11 cellular contexts compared by ENCODE assay signal in genomic region chr10:68870545-68871104, GRCh38. TPM values are rescaled to one million over a fixed set of nuclear protein-coding genes. Genes with fewer than 3 reads are reported as not detected.
DNase-seq lines count a peak whose midpoint lies in the region; ATAC-seq and TF ChIP-seq lines count a peak whose summit lies in the region.
"Had no signal": no experiment of that assay in that cellular context is flagged by ENCODE, and none has a peak within 500 bp of the region (broad histone marks: within the 10 kb centered on the region; RNA-seq: fewer than 3 reads in every experiment).

No MANE protein-coding gene starts in this region.

- no peaks in the 10 kb centered on the region for H3K27me3 Mint-ChIP-seq in CD8-positive, alpha-beta T cell (ENCODE audit: low read depth)
- no peaks in the 10 kb centered on the region for H3K27me3 Mint-ChIP-seq in osteocyte (ENCODE audit: unreplicated experiment)

- TF ChIP-seq RAD21 in IMR-90 (IDR thresholded peaks at IDR 0.05; ENCODE audit: low read length): no peak

- CTCF ChIA-PET in CD8-positive, alpha-beta T cell (lab: Charles Lee): no interaction called here
- CTCF ChIA-PET in IMR-90 (lab: Yijun Ruan, JAX): interaction anchor here (0.6 kb wide), 1 partner anchor 11 kb away, joined by 3 read pairs; no protein-coding TSS in a partner anchor

- no peak overlapping the region for H2BK5ac ChIP-seq in IMR-90 (ENCODE audit: low read depth, low read length, poor library complexity, severe bottlenecking)

- DNase-seq in CD8-positive, alpha-beta T cell: no peak
- no peak for DNase-seq in IMR-90
- DNase-seq in dedifferentiated amniotic fluid mesenchymal stem cell (ENCODE audit: extremely low spot score): peak; percentile 3
- DNase-seq in osteocyte (ENCODE audit: extremely low spot score, unreplicated experiment): no peak
- DNase-seq in transverse colon: no peak
- no peak for DNase-seq in stimulated activated naive CD4-positive, alpha-beta T cell treated with Interleukin-2 at 50 U/mL for 16 hours (lab: John Stamatoyannopoulos, UW)
- no peak for DNase-seq in NCI-H2196 treated with DMSO at 0.1 percent for 48 hours (lab: John Stamatoyannopoulos, UW; ENCODE audit: unreplicated experiment)
- DNase-seq: kidney, RPMI8226 had no signal

- no peak overlapping the region for H3K9ac ChIP-seq in IMR-90 (ENCODE audit: low read depth, low read length)

- H3K56ac ChIP-seq in IMR-90 (ENCODE audit: extremely low read depth, insufficient read depth, low read length): no peak overlapping the region

- H3K79me1 ChIP-seq in IMR-90 (ENCODE audit: low read depth in 1 of 2, low read length in 2 of 2): no peaks in the 10 kb centered on the region

- H4K8ac ChIP-seq in IMR-90 (ENCODE audit: low read depth in 2 of 2, low read length in 2 of 2): no peak overlapping the region

- no peak overlapping the region for H3K4me3 ChIP-seq in CD8-positive, alpha-beta T cell (ENCODE audit: low read depth, low read length)
- no peak overlapping the region for H3K4me3 ChIP-seq in IMR-90 (ENCODE audit: insufficient read depth, low read depth, low read length)
- H3K4me3 ChIP-seq in transverse colon: no peak overlapping the region
- H3K4me3 ChIP-seq: ascending aorta had no signal

- no peaks in the 10 kb centered on the region; the same call in 1 of the 2 replicates for H3K9me1 ChIP-seq in IMR-90 (ENCODE audit: insufficient read depth, low read length)

- no peak overlapping the region for H2AK9ac ChIP-seq in IMR-90 (replicated peaks; ENCODE audit: low read depth, low read length, poor library complexity)

- no peak for TF ChIP-seq CTCF in CD8-positive, alpha-beta T cell (IDR thresholded peaks at IDR 0.05)
- TF ChIP-seq CTCF in IMR-90 (conservative IDR thresholded peaks at IDR 0.05; ENCODE audit: low read depth, low read length) (no peak), osteocyte (IDR thresholded peaks at IDR 0.05) (no peak), transverse colon (IDR thresholded peaks at IDR 0.05) (no peak)

- H2AK5ac ChIP-seq in IMR-90 (ENCODE audit: low read depth, low read length): no peak overlapping the region

- H3K4me3 Mint-ChIP-seq in CD8-positive, alpha-beta T cell: no peak overlapping the region
- no peak overlapping the region for H3K4me3 Mint-ChIP-seq in osteocyte (ENCODE audit: unreplicated experiment)

- no peak overlapping the region for H3K18ac ChIP-seq in IMR-90 (ENCODE audit: low read depth, low read length)

- ATAC-seq in CD8-positive, alpha-beta T cell: peak; percentile 79
- ATAC-seq in IMR-90 (ENCODE audit: low read depth) (0 out of 2 replicates have a peak, but pooled peaks have one; percentile 13), GM19455 (IDR thresholded peaks at IDR 0.05; ENCODE audit: unreplicated experiment) (no peak)

- no peak overlapping the region for H2BK20ac ChIP-seq in IMR-90 (ENCODE audit: low read depth, low read length)

- intact Hi-C loops in CD8-positive, alpha-beta T cell (cut with DNase I, micrococcal nuclease): no loop called here
- intact Hi-C loops in IMR-90 (cut with micrococcal nuclease) (no loop called here), transverse colon (cut with DNase I; ENCODE audit: low total_unique reads) (no loop called here)

- POLR2A ChIA-PET in CD8-positive, alpha-beta T cell (lab: Charles Lee): no interaction called here
- POLR2A ChIA-PET in IMR-90 (lab: Charles Lee; ENCODE audit: unreplicated experiment): no interaction called here

- no peak overlapping the region for H3K27ac Mint-ChIP-seq in CD8-positive, alpha-beta T cell
- H3K27ac Mint-ChIP-seq in osteocyte (ENCODE audit: unreplicated experiment): peak overlapping the region; percentile 89

- in situ Hi-C loops in IMR-90 (cut with MboI; ENCODE audit: low sequenced_read_pairs): no loop called here
- in situ Hi-C loops in transverse colon (cut with MboI; ENCODE audit: low pct_ligation_motif_present in 1 of 4, low pct_unique_long_range_greater_than_20kb in 1 of 4, low sequenced_read_pairs in 3 of 4): no loop called here

- no TSS peak for BruUV-seq in IMR-90 (replicated peaks; lab: Mats Ljungman, UMichigan)

- H3K4me1 Mint-ChIP-seq in CD8-positive, alpha-beta T cell (ENCODE audit: low read depth): peaks cover 5% of the 10 kb centered on the region
- peaks cover 28% of the 10 kb centered on the region for H3K4me1 Mint-ChIP-seq in osteocyte (ENCODE audit: unreplicated experiment)

- no peak for TF ChIP-seq EP300 in transverse colon (IDR thresholded peaks at IDR 0.05; ENCODE audit: low read depth)

- H4K91ac ChIP-seq in IMR-90 (ENCODE audit: insufficient read depth, low read depth, low read length): no peak overlapping the region

- no peak overlapping the region for H2BK15ac ChIP-seq in IMR-90 (ENCODE audit: low read depth, low read length)

- no peaks in the 10 kb centered on the region for H3K4me1 ChIP-seq in CD8-positive, alpha-beta T cell (ENCODE audit: insufficient read depth, low read length)
- H3K4me1 ChIP-seq in IMR-90 (ENCODE audit: control insufficient read depth, insufficient read depth, low read length) (peaks cover 4% of the 10 kb centered on the region), transverse colon (peaks cover 0 to 14% (median 5%) of the 10 kb centered on the region in 4 donors)
- H3K4me1 ChIP-seq: ascending aorta had no signal

- H2AFZ ChIP-seq in IMR-90 (replicated peaks; ENCODE audit: low read length, poor library complexity): no peak overlapping the region

- H3K4ac ChIP-seq in IMR-90 (ENCODE audit: low read depth, low read length): no peak overlapping the region

- H2BK120ac ChIP-seq in IMR-90 (ENCODE audit: low read depth, low read length): no peak overlapping the region

- H4K5ac ChIP-seq in IMR-90 (ENCODE audit: low read depth, low read length): no peak overlapping the region

- no peaks in the 10 kb centered on the region for H3K36me3 Mint-ChIP-seq in CD8-positive, alpha-beta T cell
- peaks cover 2% of the 10 kb centered on the region for H3K36me3 Mint-ChIP-seq in osteocyte (ENCODE audit: unreplicated experiment)

- H3K23ac ChIP-seq in IMR-90 (ENCODE audit: low read depth, low read length): no peak overlapping the region

- dilution Hi-C loops in IMR-90 (cut with HindIII; ENCODE audit: low sequenced_read_pairs, unreplicated experiment): no loop called here

- H3K27ac ChIP-seq in CD8-positive, alpha-beta T cell (ENCODE audit: low read depth, low read length): no peak overlapping the region
- H3K27ac ChIP-seq in IMR-90 (ENCODE audit: insufficient read depth, low read length): no peak overlapping the region
- H3K27ac ChIP-seq in transverse colon: peak overlapping the region in 2 of 4 donors; percentile 11 to 41
- H3K27ac ChIP-seq: ascending aorta had no signal

- H3K9me3 Mint-ChIP-seq in CD8-positive, alpha-beta T cell: peaks cover 3% of the 10 kb centered on the region
- H3K9me3 Mint-ChIP-seq in osteocyte (ENCODE audit: unreplicated experiment): peaks cover 6% of the 10 kb centered on the region

- H3K9me3 ChIP-seq in CD8-positive, alpha-beta T cell (ENCODE audit: low read length): no peaks in the 10 kb centered on the region
- H3K9me3 ChIP-seq in IMR-90 (ENCODE audit: control insufficient read depth, insufficient read depth, low read length) (peaks cover 3% of the 10 kb centered on the region), transverse colon (no peaks in the 10 kb centered on the region)
- H3K9me3 ChIP-seq: ascending aorta had no signal

- H3K4me2 ChIP-seq in IMR-90 (ENCODE audit: low read depth, low read length): no peak overlapping the region

- H4K20me1 ChIP-seq in IMR-90 (ENCODE audit: insufficient read depth, low read length): no peaks in the 10 kb centered on the region

- H3K14ac ChIP-seq in IMR-90 (replicated peaks; ENCODE audit: low read depth, low read length): no peak overlapping the region

- H3K27me3 ChIP-seq in CD8-positive, alpha-beta T cell (ENCODE audit: insufficient read depth, low read length): no peaks in the 10 kb centered on the region
- H3K27me3 ChIP-seq in IMR-90 (ENCODE audit: control insufficient read depth, insufficient read depth, low read length) (no peaks in the 10 kb centered on the region), transverse colon (no peaks in the 10 kb centered on the region)
- H3K27me3 ChIP-seq: ascending aorta had no signal

- WGBS in IMR-90 (ENCODE audit: extremely low coverage in 2 of 2, insufficient read length in 1 of 2), 2 experiments: no CpG with 5 or more reads among the region's 3 CpGs
- WGBS in transverse colon (ENCODE audit: low coverage in 1 of 2), 2 donors: 53 to 80% methylated on average over 1 to 3 of the region's 3 CpGs

- no peaks in the 10 kb centered on the region for H3K36me3 ChIP-seq in CD8-positive, alpha-beta T cell (ENCODE audit: insufficient read depth, low read length)
- H3K36me3 ChIP-seq in IMR-90 (ENCODE audit: control insufficient read depth, insufficient read depth, low read length) (no peaks in the 10 kb centered on the region), transverse colon (no peaks in the 10 kb centered on the region)
- H3K36me3 ChIP-seq: ascending aorta had no signal

- TF ChIP-seq POLR2A in IMR-90 (IDR thresholded peaks at IDR 0.05; ENCODE audit: low read depth, low read length) (no peak), transverse colon (IDR thresholded peaks at IDR 0.05) (no peak)

TF ChIP-seq in IMR-90, 13 proteins besides CTCF, POLR2A, EP300 and RAD21 (continues in another document):
- TF ChIP-seq NFE2L2 (IDR thresholded peaks at IDR 0.05; ENCODE audit: low read depth, low read length) (no peak), SMC3 (IDR thresholded peaks at IDR 0.05; ENCODE audit: low read depth, low read length) (no peak), BHLHE40 (IDR thresholded peaks at IDR 0.05; ENCODE audit: low read depth, low read length) (no peak)

RNA-seq across cellular contexts. Expression of gene DDX50, which starts 30.5 kb away (rescaled TPM):
- total RNA-seq in CD8-positive, alpha-beta T cell: 10 to 100 TPM; 49.4 to 56.3 TPM
- total RNA-seq in IMR-90 (2012; rRNA removed): 55.7 and 74.2 TPM in 2 replicates
- polyA plus RNA-seq in IMR-90 (2012; rRNA removed): 31.1 and 32.5 TPM in 2 replicates
- polyA plus RNA-seq in IMR-90 (2012; cell fraction: cytosol; rRNA removed): 8.7 and 14.3 TPM in 2 replicates
- polyA plus RNA-seq in IMR-90 (2012; cell fraction: nucleus; rRNA removed; ENCODE audit: low replicate concordance): 4.1 and 23.9 TPM in 2 replicates
- total RNA-seq in osteocyte: 37.6 and 41.4 TPM in 2 replicates
- total RNA-seq in transverse colon: 10 to 100 TPM in 3 of 4 donors, 1 to 10 TPM in 1; 8.2 to 42.0 (median 23.2) TPM

RNA-seq across cellular contexts. Expression of gene STOX1, which starts 43.3 kb away (rescaled TPM):
- total RNA-seq in CD8-positive, alpha-beta T cell: under 1 TPM in 1 of 2 experiments, not detected in 1; 0.11 TPM
- total RNA-seq in IMR-90 (2012; rRNA removed) (under 0.01 and 0.18 TPM in 2 replicates), osteocyte (1.3 and 1.6 TPM in 2 replicates), transverse colon (1 to 10 TPM in 3 of 4 donors, under 1 TPM in 1; 0.40 to 2.0 (median 1.4) TPM)
- polyA plus RNA-seq in IMR-90 (2012; rRNA removed): 0.03 TPM in 1 of 2 replicates, not detected in the other
- not detected in 2 replicates for polyA plus RNA-seq in IMR-90 (2012; cell fraction: cytosol; rRNA removed)
- 0.02 TPM in 1 of 2 replicates, not detected in the other for polyA plus RNA-seq in IMR-90 (2012; cell fraction: nucleus; rRNA removed; ENCODE audit: low replicate concordance)
